ENCODE assay signal across 18 cellular contexts in the genomic region with DNA sequence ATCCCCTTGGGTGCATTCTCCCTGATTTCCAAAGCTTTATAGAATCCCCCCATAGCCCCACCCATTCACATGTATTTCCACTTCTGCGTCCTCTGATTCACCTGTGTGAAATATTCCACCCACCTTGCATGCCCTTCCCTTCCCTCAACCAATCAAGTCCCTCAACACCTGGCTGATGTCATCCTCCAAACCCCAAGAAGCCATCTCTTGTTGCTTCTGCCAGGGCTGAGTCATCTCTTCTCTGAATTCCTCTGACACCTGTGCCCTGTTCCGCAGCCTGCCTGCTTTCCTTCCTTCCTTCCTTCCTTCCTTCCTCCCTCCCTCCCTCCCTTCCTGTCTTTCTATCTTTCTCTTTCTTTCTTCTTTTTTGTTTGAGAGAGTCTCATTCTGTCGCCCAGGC. TPM values are rescaled to one million over a fixed set of nuclear protein-coding genes. Genes with fewer than 3 reads are reported as not detected.
"Had no signal": no experiment of that assay in that cellular context is flagged by ENCODE, and none has a peak within 500 bp of the region (broad histone marks: within the 10 kb centered on the region; RNA-seq: fewer than 3 reads in every experiment).

No MANE protein-coding gene starts in this region.

- H3K27ac ChIP-seq: epithelial cell of prostate, left lung, testis, vagina had no signal

- ATAC-seq: left lung; naive thymus-derived CD8-positive, alpha-beta T cell had no signal

- DNase-seq: activated CD4-positive, alpha-beta memory T cell treated with anti-CD3 and anti-CD28 coated beads for 36 hours; activated CD4-positive, alpha-beta T cell treated with anti-CD3 and anti-CD28 coated beads for 48 hours; activated naive CD4-positive, alpha-beta T cell treated with Interleukin-2 at 50 U/mL for 16 hours; activated naive CD8-positive, alpha-beta T cell treated with anti-CD3 and anti-CD28 coated beads for 36 hours; activated T-cell treated with anti-CD3 and anti-CD28 coated beads, Interleukin-2, amount 50 U/mL, for 48 hours; cortex of kidney; endodermal cell; immature natural killer cell; left lung; naive thymus-derived CD8-positive, alpha-beta T cell; stimulated activated CD4-positive, alpha-beta T cell treated with anti-CD3 and anti-CD28 coated beads, Interleukin-2, amount 100 ng/mL, for 48 hours; stimulated activated naive CD4-positive, alpha-beta T cell; testis; trophoblast cell had no signal

- H3K36me3 ChIP-seq: left lung, vagina had no signal

- H3K4me1 Mint-ChIP-seq: activated naive CD8-positive, alpha-beta T cell treated with anti-CD3 and anti-CD28 coated beads for 36 hours; immature natural killer cell had no signal

- H3K36me3 Mint-ChIP-seq: activated CD4-positive, alpha-beta memory T cell treated with anti-CD3 and anti-CD28 coated beads for 36 hours; activated naive CD8-positive, alpha-beta T cell treated with anti-CD3 and anti-CD28 coated beads for 36 hours; mesothelial cell of epicardium had no signal

- H3K27ac Mint-ChIP-seq: activated CD4-positive, alpha-beta memory T cell treated with anti-CD3 and anti-CD28 coated beads for 36 hours; activated naive CD8-positive, alpha-beta T cell treated with anti-CD3 and anti-CD28 coated beads for 36 hours; endodermal cell; immature natural killer cell; mesothelial cell of epicardium; naive thymus-derived CD8-positive, alpha-beta T cell; progenitor cell of endocrine pancreas had no signal

- H3K27me3 ChIP-seq: testis, vagina had no signal

- H3K4me3 ChIP-seq: left lung, testis, vagina had no signal

- H3K4me3 Mint-ChIP-seq: activated CD4-positive, alpha-beta memory T cell treated with anti-CD3 and anti-CD28 coated beads for 36 hours; activated naive CD8-positive, alpha-beta T cell treated with anti-CD3 and anti-CD28 coated beads for 36 hours; endodermal cell; immature natural killer cell; mesothelial cell of epicardium; naive thymus-derived CD8-positive, alpha-beta T cell had no signal

- H3K9me3 Mint-ChIP-seq: activated CD4-positive, alpha-beta memory T cell treated with anti-CD3 and anti-CD28 coated beads for 36 hours; endodermal cell; mesothelial cell of epicardium had no signal

- H3K9me3 ChIP-seq: left lung, testis, vagina had no signal

RNA-seq across cellular contexts. Expression of gene CRMP1, which starts 9.9 kb away (rescaled TPM):
- total RNA-seq: activated CD4-positive, alpha-beta memory T cell treated with anti-CD3 and anti-CD28 coated beads for 36 hours; activated naive CD8-positive, alpha-beta T cell treated with anti-CD3 and anti-CD28 coated beads for 36 hours; naive thymus-derived CD8-positive, alpha-beta T cell had no signal
- polyA plus RNA-seq: immature natural killer cell; naive thymus-derived CD8-positive, alpha-beta T cell had no signal
